9 cellular contexts compared by ENCODE assay signal in genomic region chr4:22897520-22898108, GRCh38.
A peak's percentile ranks its signal among the peaks of the same experiment; 100 is the strongest.
DNase-seq lines count a peak whose midpoint lies in the region; ATAC-seq and TF ChIP-seq lines count a peak whose summit lies in the region.
"Had no signal": no experiment of that assay in that cellular context is flagged by ENCODE, and none has a peak within 500 bp of the region (broad histone marks: within the 10 kb centered on the region; RNA-seq: fewer than 3 reads in every experiment).

No MANE protein-coding gene starts in this region.

- CTCF ChIA-PET in SK-N-SH (lab: Yijun Ruan, JAX) = interaction anchor here (0.5 to 3.0 kb wide), 27 partner anchors 8 to 1522 kb away, joined by 3 to 16 read pairs (median 4); no protein-coding TSS in a partner anchor
- CTCF ChIA-PET in activated CD8-positive, alpha-beta memory T cell treated with anti-CD3 and anti-CD28 coated beads, Interleukin-2, amount 10 ng/mL, durations not matched to agents 7 days and 5 days (lab: Charles Lee) = interaction anchor here (1.2 to 1.5 kb wide), 3 partner anchors 8 to 1521 kb away, joined by 3 to 12 read pairs (median 3); no protein-coding TSS in a partner anchor

- H3K27me3 ChIP-seq in SK-N-SH (ENCODE audit: insufficient read depth) (no peaks in the 10 kb centered on the region), parathyroid adenoma (ENCODE audit: control insufficient read depth, insufficient read depth, low read length) (no peaks in the 10 kb centered on the region)

- H3F3A ChIP-seq in SK-N-SH (replicated peaks; ENCODE audit: insufficient read depth) = no peaks in the 10 kb centered on the region

- no peak overlapping the region for H3K27ac Mint-ChIP-seq in activated CD8-positive, alpha-beta memory T cell treated with anti-CD3 and anti-CD28 coated beads, Interleukin-2, amount 10 ng/mL, durations not matched to agents 7 days and 5 days
- H3K27ac Mint-ChIP-seq: stimulated activated naive CD8-positive, alpha-beta T cell treated with anti-CD3 and anti-CD28 coated beads, Interleukin-15, Interleukin-2, amounts not matched to agents 100 ng/mL and 50 ng/mL, for 24 hours had no signal

- H3K4me1 ChIP-seq in SK-N-SH (ENCODE audit: control insufficient read depth in 1 of 2, insufficient read depth in 2 of 2, low read depth in 1 of 2, low read length in 1 of 2) (no peaks in the 10 kb centered on the region), parathyroid adenoma (no peaks in the 10 kb centered on the region)

- H3K4me3 ChIP-seq in SK-N-SH (ENCODE audit: low read depth in 2 of 2, low read length in 1 of 2) = no peak overlapping the region; a peak in 1 of 4 replicates
- no peak overlapping the region for H3K4me3 ChIP-seq in parathyroid adenoma (ENCODE audit: low read depth, low read length)

- H3K9ac ChIP-seq in SK-N-SH (no peak overlapping the region), parathyroid adenoma (no peak overlapping the region)

- H3K4me2 ChIP-seq in SK-N-SH (no peak overlapping the region), parathyroid adenoma (ENCODE audit: low read length) (no peak overlapping the region)

- H3K9me3 ChIP-seq in SK-N-SH = no peaks in the 10 kb centered on the region
- no peaks in the 10 kb centered on the region for H3K9me3 ChIP-seq in parathyroid adenoma (ENCODE audit: control insufficient read depth, low read length)

- peak; percentile 28 for ATAC-seq in esophagus mucosa
- ATAC-seq in activated CD8-positive, alpha-beta memory T cell treated with anti-CD3 and anti-CD28 coated beads, Interleukin-2, amount 10 ng/mL, durations not matched to agents 7 days and 5 days = no peak

- H2AFZ ChIP-seq in SK-N-SH (ENCODE audit: low read depth) = no peak overlapping the region
- no peak overlapping the region for H2AFZ ChIP-seq in parathyroid adenoma

- H3K36me3 ChIP-seq in SK-N-SH (replicated peaks in 1 of 2; ENCODE audit: control insufficient read depth in 1 of 2, insufficient read depth in 2 of 2, low read length in 1 of 2) = no peaks in the 10 kb centered on the region
- H3K36me3 ChIP-seq in parathyroid adenoma (ENCODE audit: control insufficient read depth, insufficient read depth, low read length) = no peaks in the 10 kb centered on the region

- no peaks in the 10 kb centered on the region for H3K9me2 ChIP-seq in SK-N-SH

- peak; percentile 43 for TF ChIP-seq RAD21 in SK-N-SH (IDR thresholded peaks at IDR 0.05; ENCODE audit: low read length)

- no peaks in the 10 kb centered on the region for H4K20me1 ChIP-seq in SK-N-SH (ENCODE audit: insufficient read depth)

- no peaks in the 10 kb centered on the region for H3K4me1 Mint-ChIP-seq in activated CD8-positive, alpha-beta memory T cell treated with anti-CD3 and anti-CD28 coated beads, Interleukin-2, amount 10 ng/mL, durations not matched to agents 7 days and 5 days

- no peaks in the 10 kb centered on the region for H3K79me2 ChIP-seq in SK-N-SH (ENCODE audit: insufficient read depth)
- H3K79me2 ChIP-seq in parathyroid adenoma = no peaks in the 10 kb centered on the region

- H3K36me3 Mint-ChIP-seq in activated CD8-positive, alpha-beta memory T cell treated with anti-CD3 and anti-CD28 coated beads, Interleukin-2, amount 10 ng/mL, durations not matched to agents 7 days and 5 days = no peaks in the 10 kb centered on the region

- no peak overlapping the region for H3K27ac ChIP-seq in SK-N-SH (ENCODE audit: low read depth in 2 of 2, low read length in 1 of 2)
- no peak overlapping the region for H3K27ac ChIP-seq in parathyroid adenoma

- WGBS in SK-N-SH (ENCODE audit: low lambda C conversion rate) = 4% methylated on average over 6 of the region's 6 CpGs

- no peaks in the 10 kb centered on the region for H3K9me3 Mint-ChIP-seq in activated CD8-positive, alpha-beta memory T cell treated with anti-CD3 and anti-CD28 coated beads, Interleukin-2, amount 10 ng/mL, durations not matched to agents 7 days and 5 days (ENCODE audit: low read depth)
- H3K9me3 Mint-ChIP-seq: stimulated activated naive CD8-positive, alpha-beta T cell treated with anti-CD3 and anti-CD28 coated beads, Interleukin-15, Interleukin-2, amounts not matched to agents 100 ng/mL and 50 ng/mL, for 24 hours had no signal

- DNase-seq in A172 (ENCODE audit: low spot score) (peak; percentile 57), EL (peak; percentile 21), HuH-7 (ENCODE audit: low spot score) (peak; percentile 68), SK-N-SH (peak; percentile 30)
- DNase-seq in NK-92 treated with Interleukin-12 subunit alpha and Interleukin-12 subunit beta, amount 100 ng/mL, for 24 hours (lab: John Stamatoyannopoulos, UW) = no peak
- DNase-seq in activated CD8-positive, alpha-beta memory T cell treated with anti-CD3 and anti-CD28 coated beads, Interleukin-2, amount 10 ng/mL, durations not matched to agents 7 days and 5 days = no peak

- TF ChIP-seq EP300 in SK-N-SH (IDR thresholded peaks at IDR 0.05; ENCODE audit: borderline replicate concordance in 1 of 2, low read depth in 1 of 2, low read length in 1 of 2) = no peak

- TF ChIP-seq CTCF in SK-N-SH (IDR thresholded peaks at IDR 0.05) = peak; percentile 90
- TF ChIP-seq CTCF in parathyroid adenoma (IDR thresholded peaks at IDR 0.05) = peak; percentile 71

- H3K4me3 Mint-ChIP-seq in activated CD8-positive, alpha-beta memory T cell treated with anti-CD3 and anti-CD28 coated beads, Interleukin-2, amount 10 ng/mL, durations not matched to agents 7 days and 5 days = no peak overlapping the region
- H3K4me3 Mint-ChIP-seq: stimulated activated naive CD8-positive, alpha-beta T cell treated with anti-CD3 and anti-CD28 coated beads, Interleukin-15, Interleukin-2, amounts not matched to agents 100 ng/mL and 50 ng/mL, for 24 hours had no signal

- POLR2A ChIA-PET in SK-N-SH (lab: Yijun Ruan, JAX) = no interaction called here

- no peaks in the 10 kb centered on the region for H3K27me3 Mint-ChIP-seq in activated CD8-positive, alpha-beta memory T cell treated with anti-CD3 and anti-CD28 coated beads, Interleukin-2, amount 10 ng/mL, durations not matched to agents 7 days and 5 days

TF ChIP-seq in SK-N-SH, 30 proteins besides CTCF, POLR2A, EP300 and RAD21:
- no peak for TF ChIP-seq SIN3A (IDR thresholded peaks at IDR 0.05; ENCODE audit: borderline replicate concordance, low read depth, low read length)

Comparison
In these comparisons a context has a peak if more than half of its experiments do, and no peak if none do; other contexts are left out.
1. DNase-seq: peak in A172 (single experiment), EL (single experiment), HuH-7 (single experiment) and SK-N-SH (single experiment); none in NK-92 treated with Interleukin-12 subunit alpha and Interleukin-12 subunit beta, amount 100 ng/mL, for 24 hours (single experiment) and activated CD8-positive, alpha-beta memory T cell treated with anti-CD3 and anti-CD28 coated beads, Interleukin-2, amount 10 ng/mL, durations not matched to agents 7 days and 5 days (single experiment).